In the genomic region with DNA sequence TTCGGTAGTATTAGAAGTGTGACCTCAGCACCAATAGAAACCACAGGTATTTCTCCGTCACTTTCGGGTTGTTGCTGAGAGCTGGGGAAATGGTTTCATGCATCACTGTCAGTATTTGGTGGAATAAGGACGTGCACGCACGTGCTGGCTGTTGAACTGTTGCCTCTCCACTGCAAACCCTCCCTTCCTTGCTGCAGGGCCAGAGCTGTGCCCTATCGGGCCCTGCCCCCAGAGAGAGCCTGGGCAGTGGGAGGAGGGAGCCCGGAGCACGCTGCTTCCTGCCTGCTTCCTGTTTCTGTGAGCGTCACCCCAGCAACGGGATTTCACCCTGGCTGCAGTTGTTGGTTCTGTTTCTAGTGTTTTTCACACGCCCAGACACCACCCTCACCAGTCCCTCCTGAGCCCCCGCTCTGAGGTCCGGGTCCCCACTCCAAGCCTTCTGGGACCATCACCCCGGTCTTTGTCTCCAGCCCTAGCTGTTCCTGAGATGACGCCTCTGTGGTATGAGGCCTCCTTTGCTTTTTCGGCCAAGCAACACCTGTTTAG, we compare ENCODE assay signal across 1 cellular context.
TF ChIP-seq lines count a peak whose summit lies in the region.

No MANE protein-coding gene starts in this region.

TF ChIP-seq in GM12878, 131 proteins besides CTCF, POLR2A, EP300 and RAD21 (continued from another document and continues in another):
- TF ChIP-seq, protein P1, sequence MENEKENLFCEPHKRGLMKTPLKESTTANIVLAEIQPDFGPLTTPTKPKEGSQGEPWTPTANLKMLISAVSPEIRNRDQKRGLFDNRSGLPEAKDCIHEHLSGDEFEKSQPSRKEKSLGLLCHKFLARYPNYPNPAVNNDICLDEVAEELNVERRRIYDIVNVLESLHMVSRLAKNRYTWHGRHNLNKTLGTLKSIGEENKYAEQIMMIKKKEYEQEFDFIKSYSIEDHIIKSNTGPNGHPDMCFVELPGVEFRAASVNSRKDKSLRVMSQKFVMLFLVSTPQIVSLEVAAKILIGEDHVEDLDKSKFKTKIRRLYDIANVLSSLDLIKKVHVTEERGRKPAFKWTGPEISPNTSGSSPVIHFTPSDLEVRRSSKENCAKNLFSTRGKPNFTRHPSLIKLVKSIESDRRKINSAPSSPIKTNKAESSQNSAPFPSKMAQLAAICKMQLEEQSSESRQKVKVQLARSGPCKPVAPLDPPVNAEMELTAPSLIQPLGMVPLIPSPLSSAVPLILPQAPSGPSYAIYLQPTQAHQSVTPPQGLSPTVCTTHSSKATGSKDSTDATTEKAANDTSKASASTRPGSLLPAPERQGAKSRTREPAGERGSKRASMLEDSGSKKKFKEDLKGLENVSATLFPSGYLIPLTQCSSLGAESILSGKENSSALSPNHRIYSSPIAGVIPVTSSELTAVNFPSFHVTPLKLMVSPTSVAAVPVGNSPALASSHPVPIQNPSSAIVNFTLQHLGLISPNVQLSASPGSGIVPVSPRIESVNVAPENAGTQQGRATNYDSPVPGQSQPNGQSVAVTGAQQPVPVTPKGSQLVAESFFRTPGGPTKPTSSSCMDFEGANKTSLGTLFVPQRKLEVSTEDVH (IDR thresholded peaks at IDR 0.05; ENCODE audit: low read depth, partially characterized antibody): no peak
- TF ChIP-seq, protein P2, sequence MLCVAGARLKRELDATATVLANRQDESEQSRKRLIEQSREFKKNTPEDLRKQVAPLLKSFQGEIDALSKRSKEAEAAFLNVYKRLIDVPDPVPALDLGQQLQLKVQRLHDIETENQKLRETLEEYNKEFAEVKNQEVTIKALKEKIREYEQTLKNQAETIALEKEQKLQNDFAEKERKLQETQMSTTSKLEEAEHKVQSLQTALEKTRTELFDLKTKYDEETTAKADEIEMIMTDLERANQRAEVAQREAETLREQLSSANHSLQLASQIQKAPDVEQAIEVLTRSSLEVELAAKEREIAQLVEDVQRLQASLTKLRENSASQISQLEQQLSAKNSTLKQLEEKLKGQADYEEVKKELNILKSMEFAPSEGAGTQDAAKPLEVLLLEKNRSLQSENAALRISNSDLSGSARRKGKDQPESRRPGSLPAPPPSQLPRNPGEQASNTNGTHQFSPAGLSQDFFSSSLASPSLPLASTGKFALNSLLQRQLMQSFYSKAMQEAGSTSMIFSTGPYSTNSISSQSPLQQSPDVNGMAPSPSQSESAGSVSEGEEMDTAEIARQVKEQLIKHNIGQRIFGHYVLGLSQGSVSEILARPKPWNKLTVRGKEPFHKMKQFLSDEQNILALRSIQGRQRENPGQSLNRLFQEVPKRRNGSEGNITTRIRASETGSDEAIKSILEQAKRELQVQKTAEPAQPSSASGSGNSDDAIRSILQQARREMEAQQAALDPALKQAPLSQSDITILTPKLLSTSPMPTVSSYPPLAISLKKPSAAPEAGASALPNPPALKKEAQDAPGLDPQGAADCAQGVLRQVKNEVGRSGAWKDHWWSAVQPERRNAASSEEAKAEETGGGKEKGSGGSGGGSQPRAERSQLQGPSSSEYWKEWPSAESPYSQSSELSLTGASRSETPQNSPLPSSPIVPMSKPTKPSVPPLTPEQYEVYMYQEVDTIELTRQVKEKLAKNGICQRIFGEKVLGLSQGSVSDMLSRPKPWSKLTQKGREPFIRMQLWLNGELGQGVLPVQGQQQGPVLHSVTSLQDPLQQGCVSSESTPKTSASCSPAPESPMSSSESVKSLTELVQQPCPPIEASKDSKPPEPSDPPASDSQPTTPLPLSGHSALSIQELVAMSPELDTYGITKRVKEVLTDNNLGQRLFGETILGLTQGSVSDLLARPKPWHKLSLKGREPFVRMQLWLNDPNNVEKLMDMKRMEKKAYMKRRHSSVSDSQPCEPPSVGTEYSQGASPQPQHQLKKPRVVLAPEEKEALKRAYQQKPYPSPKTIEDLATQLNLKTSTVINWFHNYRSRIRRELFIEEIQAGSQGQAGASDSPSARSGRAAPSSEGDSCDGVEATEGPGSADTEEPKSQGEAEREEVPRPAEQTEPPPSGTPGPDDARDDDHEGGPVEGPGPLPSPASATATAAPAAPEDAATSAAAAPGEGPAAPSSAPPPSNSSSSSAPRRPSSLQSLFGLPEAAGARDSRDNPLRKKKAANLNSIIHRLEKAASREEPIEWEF (IDR thresholded peaks at IDR 0.05; ENCODE audit: insufficient replicate concordance, low read depth, low read length): no peak
- no peak for TF ChIP-seq PBX3 (IDR thresholded peaks at IDR 0.05; ENCODE audit: insufficient replicate concordance, low read depth, low read length)
- no peak for TF ChIP-seq BCL11A (IDR thresholded peaks at IDR 0.05; ENCODE audit: low read depth, low read length)
- TF ChIP-seq YBX1 (IDR thresholded peaks at IDR 0.05): no peak
- TF ChIP-seq ETV6 (conservative IDR thresholded peaks at IDR 0.05 in 1 of 2, IDR thresholded peaks at IDR 0.05 in 1 of 2; ENCODE audit: borderline replicate concordance in 1 of 2, low read depth in 1 of 2): peak in 1 of 2 experiments; percentile 89; a peak in 2 of 4 replicates
- TF ChIP-seq MEF2B (IDR thresholded peaks at IDR 0.05; ENCODE audit: partially characterized antibody, poor library complexity, severe bottlenecking): peak; percentile 55
- TF ChIP-seq, protein P3, sequence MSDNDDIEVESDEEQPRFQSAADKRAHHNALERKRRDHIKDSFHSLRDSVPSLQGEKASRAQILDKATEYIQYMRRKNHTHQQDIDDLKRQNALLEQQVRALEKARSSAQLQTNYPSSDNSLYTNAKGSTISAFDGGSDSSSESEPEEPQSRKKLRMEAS (IDR thresholded peaks at IDR 0.05; ENCODE audit: low read depth, low read length): peak; percentile 91
- TF ChIP-seq NKRF (conservative IDR thresholded peaks at IDR 0.05): peak; percentile 83
- TF ChIP-seq SKIL (IDR thresholded peaks at IDR 0.05; ENCODE audit: low read depth, poor library complexity, severe bottlenecking): peak; percentile 30
- TF ChIP-seq BRCA1 (IDR thresholded peaks at IDR 0.05; ENCODE audit: low read depth, low read length): no peak
- no peak for TF ChIP-seq ZSCAN29 (IDR thresholded peaks at IDR 0.05)
- TF ChIP-seq MYB (IDR thresholded peaks at IDR 0.05; ENCODE audit: borderline replicate concordance, low read depth, low read length): no peak
- TF ChIP-seq KAT2A (conservative IDR thresholded peaks at IDR 0.05; ENCODE audit: control insufficient read depth, low read depth, low read length): no peak
- TF ChIP-seq, protein P4, sequence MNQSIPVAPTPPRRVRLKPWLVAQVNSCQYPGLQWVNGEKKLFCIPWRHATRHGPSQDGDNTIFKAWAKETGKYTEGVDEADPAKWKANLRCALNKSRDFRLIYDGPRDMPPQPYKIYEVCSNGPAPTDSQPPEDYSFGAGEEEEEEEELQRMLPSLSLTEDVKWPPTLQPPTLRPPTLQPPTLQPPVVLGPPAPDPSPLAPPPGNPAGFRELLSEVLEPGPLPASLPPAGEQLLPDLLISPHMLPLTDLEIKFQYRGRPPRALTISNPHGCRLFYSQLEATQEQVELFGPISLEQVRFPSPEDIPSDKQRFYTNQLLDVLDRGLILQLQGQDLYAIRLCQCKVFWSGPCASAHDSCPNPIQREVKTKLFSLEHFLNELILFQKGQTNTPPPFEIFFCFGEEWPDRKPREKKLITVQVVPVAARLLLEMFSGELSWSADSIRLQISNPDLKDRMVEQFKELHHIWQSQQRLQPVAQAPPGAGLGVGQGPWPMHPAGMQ (IDR thresholded peaks at IDR 0.05; ENCODE audit: borderline replicate concordance): no peak
- TF ChIP-seq, protein P5, sequence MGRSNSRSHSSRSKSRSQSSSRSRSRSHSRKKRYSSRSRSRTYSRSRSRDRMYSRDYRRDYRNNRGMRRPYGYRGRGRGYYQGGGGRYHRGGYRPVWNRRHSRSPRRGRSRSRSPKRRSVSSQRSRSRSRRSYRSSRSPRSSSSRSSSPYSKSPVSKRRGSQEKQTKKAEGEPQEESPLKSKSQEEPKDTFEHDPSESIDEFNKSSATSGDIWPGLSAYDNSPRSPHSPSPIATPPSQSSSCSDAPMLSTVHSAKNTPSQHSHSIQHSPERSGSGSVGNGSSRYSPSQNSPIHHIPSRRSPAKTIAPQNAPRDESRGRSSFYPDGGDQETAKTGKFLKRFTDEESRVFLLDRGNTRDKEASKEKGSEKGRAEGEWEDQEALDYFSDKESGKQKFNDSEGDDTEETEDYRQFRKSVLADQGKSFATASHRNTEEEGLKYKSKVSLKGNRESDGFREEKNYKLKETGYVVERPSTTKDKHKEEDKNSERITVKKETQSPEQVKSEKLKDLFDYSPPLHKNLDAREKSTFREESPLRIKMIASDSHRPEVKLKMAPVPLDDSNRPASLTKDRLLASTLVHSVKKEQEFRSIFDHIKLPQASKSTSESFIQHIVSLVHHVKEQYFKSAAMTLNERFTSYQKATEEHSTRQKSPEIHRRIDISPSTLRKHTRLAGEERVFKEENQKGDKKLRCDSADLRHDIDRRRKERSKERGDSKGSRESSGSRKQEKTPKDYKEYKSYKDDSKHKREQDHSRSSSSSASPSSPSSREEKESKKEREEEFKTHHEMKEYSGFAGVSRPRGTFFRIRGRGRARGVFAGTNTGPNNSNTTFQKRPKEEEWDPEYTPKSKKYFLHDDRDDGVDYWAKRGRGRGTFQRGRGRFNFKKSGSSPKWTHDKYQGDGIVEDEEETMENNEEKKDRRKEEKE (IDR thresholded peaks at IDR 0.05): no peak
- TF ChIP-seq YY1 (IDR thresholded peaks at IDR 0.05; ENCODE audit: low read depth, low read length): 0 out of 2 replicates have a peak, but pooled peaks have one; percentile 7
- peak; percentile 96 for TF ChIP-seq SIN3A (IDR thresholded peaks at IDR 0.05; ENCODE audit: low read depth, low read length)
- TF ChIP-seq CHD1 (IDR thresholded peaks at IDR 0.05; ENCODE audit: low read depth, low read length): no peak
- TF ChIP-seq USF1 (IDR thresholded peaks at IDR 0.05; ENCODE audit: borderline replicate concordance, extremely low read length, insufficient read depth, low read depth, low read length): no peak
- TF ChIP-seq POU2F2 (IDR thresholded peaks at IDR 0.05; ENCODE audit: borderline replicate concordance, low read depth, low read length): no peak
- TF ChIP-seq STAT1 (conservative IDR thresholded peaks at IDR 0.05): no peak
- peak; percentile 65; the same call in 1 of the 2 replicates for TF ChIP-seq SPI1 (IDR thresholded peaks at IDR 0.05; ENCODE audit: borderline replicate concordance, insufficient read depth, low read depth, low read length)
- TF ChIP-seq KDM1A (IDR thresholded peaks at IDR 0.05; ENCODE audit: borderline replicate concordance): no peak
- no peak for TF ChIP-seq ESRRA (IDR thresholded peaks at IDR 0.05; ENCODE audit: low read length)
- TF ChIP-seq RFX5 (IDR thresholded peaks at IDR 0.05; ENCODE audit: low read depth, low read length): peak; percentile 61; the same call in 1 of the 2 replicates
- peak; percentile 78 for TF ChIP-seq TBL1XR1 (IDR thresholded peaks at IDR 0.05; ENCODE audit: low read depth, low read length)
